Comparison of ENCODE assay signal across 22 cellular contexts in genomic region chr6:38192011-38192410, GRCh38.
DNase-seq lines count a peak whose midpoint lies in the region; ATAC-seq and TF ChIP-seq lines count a peak whose summit lies in the region.
"Had no signal": no experiment of that assay in that cellular context is flagged by ENCODE, and none has a peak within 500 bp of the region (broad histone marks: within the 10 kb centered on the region; RNA-seq: fewer than 3 reads in every experiment).

No MANE protein-coding gene starts in this region.

- H3K27me3 ChIP-seq in H7 (ENCODE audit: control insufficient read depth, insufficient read depth, low read length) = no peaks in the 10 kb centered on the region
- H3K27me3 ChIP-seq: BLaER1 treated with 17β-estradiol and CSF1 and Interleukin-3, amounts not matched to agents 10 nM and 100 nM had no signal

- H3K4me1 ChIP-seq in HEK293 (ENCODE audit: control insufficient read depth, insufficient read depth, low read length) = no peaks in the 10 kb centered on the region
- H3K4me1 ChIP-seq: BLaER1 treated with 17β-estradiol and CSF1 and Interleukin-3, amounts not matched to agents 10 nM and 100 nM had no signal

- ATAC-seq in HG03354 (IDR thresholded peaks at IDR 0.05; ENCODE audit: poor library complexity, severe bottlenecking, unreplicated experiment) (no peak), HG03025 (IDR thresholded peaks at IDR 0.05; ENCODE audit: low FRiP score, unreplicated experiment) (no peak)
- ATAC-seq: CD8-positive, alpha-beta T cell; SK-N-SH treated with all-trans-retinoic acid at 6 μM for 48 hours had no signal

- no peaks in the 10 kb centered on the region for H3K36me3 Mint-ChIP-seq in glutamatergic neuron (ENCODE audit: unreplicated experiment)
- H3K36me3 Mint-ChIP-seq in neural crest cell (ENCODE audit: low read depth) = no peaks in the 10 kb centered on the region

- no peak overlapping the region for H3K4me3 ChIP-seq in H7 (ENCODE audit: insufficient read depth, low read depth, low read length)
- no peak overlapping the region for H3K4me3 ChIP-seq in HEK293 (ENCODE audit: low read depth, low read length)
- H3K4me3 ChIP-seq: BLaER1 treated with 17β-estradiol and CSF1 and Interleukin-3, amounts not matched to agents 10 nM and 100 nM; PC-9 had no signal

- H3K4me1 Mint-ChIP-seq in glutamatergic neuron (ENCODE audit: low read depth, unreplicated experiment) (peaks cover 53% of the 10 kb centered on the region), neural crest cell (peaks cover 40% of the 10 kb centered on the region)
- H3K4me1 Mint-ChIP-seq: IgD-negative memory B cell had no signal

- peak overlapping the region; percentile 49 for H3K27ac Mint-ChIP-seq in glutamatergic neuron (ENCODE audit: unreplicated experiment)
- H3K27ac Mint-ChIP-seq in neural crest cell (ENCODE audit: unreplicated experiment) = peak overlapping the region; percentile 76
- H3K27ac Mint-ChIP-seq: CD8-positive, alpha-beta T cell had no signal

- CTCF ChIA-PET in HEK293 (lab: Yijun Ruan, JAX) = no interaction called here

- POLR2A ChIA-PET in HEK293 (lab: Yijun Ruan, JAX) = no interaction called here

- H3K27me3 Mint-ChIP-seq in glutamatergic neuron (ENCODE audit: unreplicated experiment) = peaks cover 16% of the 10 kb centered on the region
- H3K27me3 Mint-ChIP-seq in neural crest cell (ENCODE audit: low read depth) = no peaks in the 10 kb centered on the region
- H3K27me3 Mint-ChIP-seq: IgD-negative memory B cell had no signal

- no peaks in the 10 kb centered on the region for H3K9me3 ChIP-seq in HEK293 (ENCODE audit: control insufficient read depth, insufficient read depth, low read depth, low read length)
- H3K9me3 ChIP-seq: BLaER1 treated with 17β-estradiol and CSF1 and Interleukin-3, amounts not matched to agents 10 nM and 100 nM had no signal

- H3K36me3 ChIP-seq in H7 (replicated peaks; ENCODE audit: control insufficient read depth, insufficient read depth, low read length) = no peaks in the 10 kb centered on the region
- no peaks in the 10 kb centered on the region for H3K36me3 ChIP-seq in HEK293 (ENCODE audit: control insufficient read depth in 2 of 2, insufficient read depth in 1 of 2, low read length in 2 of 2)

- TF ChIP-seq CTCF in HEK293 (tag by site-specific recombination; IDR thresholded peaks at IDR 0.05) = no peak
- TF ChIP-seq CTCF in glutamatergic neuron (IDR thresholded peaks at IDR 0.05; ENCODE audit: partially characterized antibody, unreplicated experiment) = no peak
- no peak for TF ChIP-seq CTCF in neural crest cell (conservative IDR thresholded peaks at IDR 0.05)

- no peak overlapping the region for H3K27ac ChIP-seq in HEK293 (ENCODE audit: extremely low read depth, low read depth, low read length)
- H3K27ac ChIP-seq: BLaER1 treated with 17β-estradiol and CSF1 and Interleukin-3, amounts not matched to agents 10 nM and 100 nM; HL-60; PC-9; RWPE1 had no signal

- H3K4me3 Mint-ChIP-seq in glutamatergic neuron (ENCODE audit: unreplicated experiment) = no peak overlapping the region
- no peak overlapping the region for H3K4me3 Mint-ChIP-seq in neural crest cell
- H3K4me3 Mint-ChIP-seq: CD8-positive, alpha-beta T cell; IgD-negative memory B cell had no signal

- DNase-seq in H7 = peak; percentile 75
- no peak for DNase-seq in glutamatergic neuron
- no peak for DNase-seq in neural crest cell (ENCODE audit: low read depth, low spot score)
- DNase-seq in DMS53 (lab: John Stamatoyannopoulos, UW) = no peak
- DNase-seq: Calu3; CD8-positive, alpha-beta T cell; GOT3; Karpas-422; NCI-H1092; NCI-H1694; NCI-H2107; NCI-H510A treated with DMSO at 0.1 percent for 48 hours; PC-9; SIG-M5 had no signal

- H3K9me3 Mint-ChIP-seq in glutamatergic neuron (ENCODE audit: unreplicated experiment) = peaks cover 23% of the 10 kb centered on the region
- H3K9me3 Mint-ChIP-seq in neural crest cell = no peaks in the 10 kb centered on the region
- H3K9me3 Mint-ChIP-seq: CD8-positive, alpha-beta T cell; IgD-negative memory B cell had no signal

TF ChIP-seq in HEK293, 187 proteins besides CTCF, POLR2A, EP300 and RAD21:
- TF ChIP-seq ZNF521 (tag by site-specific recombination; IDR thresholded peaks at IDR 0.05) = no peak
- TF ChIP-seq SCRT2 (tag by site-specific recombination; IDR thresholded peaks at IDR 0.05) = peak; percentile 85
- no peak for TF ChIP-seq SETDB1 (IDR thresholded peaks at IDR 0.05; ENCODE audit: insufficient read length, low read length)
- no peak for TF ChIP-seq PRDM2 (tag by site-specific recombination; IDR thresholded peaks at IDR 0.05; ENCODE audit: borderline replicate concordance)
